Comparison of ENCODE assay signal across 11 cellular contexts in the genomic region with DNA sequence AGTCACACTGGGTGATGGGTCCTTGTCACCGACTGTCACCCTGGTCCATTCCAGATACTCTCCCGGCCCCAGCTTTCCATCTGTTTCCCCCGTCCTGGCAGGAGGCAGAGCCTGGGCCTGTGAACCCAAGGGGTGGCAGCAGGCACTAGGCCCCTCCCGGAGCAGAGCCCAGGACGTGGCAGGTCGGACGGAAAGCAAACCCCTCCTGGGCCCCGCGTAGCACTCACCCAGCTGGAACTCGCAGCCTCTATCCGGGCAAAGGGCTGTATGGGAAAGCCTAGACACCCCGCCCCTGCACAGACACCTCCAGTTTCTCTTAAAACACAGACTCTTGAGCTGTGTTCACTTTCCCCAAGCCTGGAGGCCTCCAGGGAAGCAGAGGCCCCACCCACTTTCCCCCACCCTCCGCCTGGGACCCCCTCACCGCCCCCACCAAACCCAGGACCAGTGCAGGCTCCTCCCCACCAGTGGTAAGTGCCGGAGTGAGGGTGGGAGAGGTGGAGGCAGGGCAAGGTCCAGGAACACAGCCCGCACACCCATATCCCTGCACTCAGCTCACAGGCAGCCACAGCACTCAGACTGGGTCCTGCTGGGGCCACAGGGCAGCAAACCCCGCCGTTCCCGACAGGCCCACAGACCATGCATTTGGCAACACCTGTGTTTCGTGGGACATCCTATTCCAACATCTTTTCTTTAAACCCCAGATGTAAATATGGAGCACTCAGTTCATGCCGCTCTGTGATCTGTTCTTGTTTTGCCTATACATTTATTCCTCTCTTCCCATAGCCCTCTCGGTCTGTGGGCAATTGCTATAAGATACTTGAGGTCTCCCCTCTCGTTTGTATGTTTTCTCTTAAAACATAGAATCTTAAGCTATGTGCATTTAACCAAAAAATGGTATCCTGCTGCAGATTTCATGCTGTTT.
DNase-seq lines count a peak whose midpoint lies in the region; ATAC-seq and TF ChIP-seq lines count a peak whose summit lies in the region.
"Had no signal": no experiment of that assay in that cellular context is flagged by ENCODE, and none has a peak within 500 bp of the region (broad histone marks: within the 10 kb centered on the region; RNA-seq: fewer than 3 reads in every experiment).

No MANE protein-coding gene starts in this region.

- H3K4ac ChIP-seq in mesenchymal stem cell (ENCODE audit: low read depth in 1 of 2, low read length in 2 of 2) = no peak overlapping the region

- peak overlapping the region in 1 of 2 experiments; percentile 16 for H3K18ac ChIP-seq in mesenchymal stem cell (ENCODE audit: low read depth in 1 of 2, low read length in 2 of 2)

- H2BK12ac ChIP-seq in mesenchymal stem cell (ENCODE audit: low read length in 2 of 2) = peak overlapping the region; percentile 15 to 45

- peak overlapping the region in 1 of 2 experiments; percentile 83 for H3K14ac ChIP-seq in mesenchymal stem cell (ENCODE audit: low read length in 2 of 2)

- no peaks in the 10 kb centered on the region for H3K4me1 ChIP-seq in mesenchymal stem cell (ENCODE audit: control insufficient read depth, insufficient read depth, low read depth, low read length)
- peaks cover 15% of the 10 kb centered on the region for H3K4me1 ChIP-seq in upper lobe of right lung
- H3K4me1 ChIP-seq: vagina had no signal

- no peaks in the 10 kb centered on the region for H3K79me1 ChIP-seq in mesenchymal stem cell (replicated peaks; ENCODE audit: low read length, poor library complexity, severe bottlenecking)

- H3K27ac ChIP-seq in mesenchymal stem cell (ENCODE audit: low read length, poor library complexity, severe bottlenecking) (no peak overlapping the region), upper lobe of right lung (peak overlapping the region; percentile 73), RWPE1 (no peak overlapping the region)
- H3K27ac ChIP-seq: vagina had no signal

- peaks cover 20% of the 10 kb centered on the region for H3K36me3 Mint-ChIP-seq in activated T-helper 17 cell treated with anti-CD3 and anti-CD28 coated beads, Interleukin-2, amount 50 U/mL, for 72 hours (ENCODE audit: low read depth)

- H2BK15ac ChIP-seq in mesenchymal stem cell (ENCODE audit: low read depth, poor library complexity, severe bottlenecking) = peak overlapping the region; percentile 30

- intact Hi-C loops in upper lobe of right lung (cut with DNase I) = no loop called here

- POLR2A ChIA-PET in RWPE1 (lab: Yijun Ruan, JAX; ENCODE audit: low non-redundant PET) = no interaction called here

- no peak overlapping the region for H3K4me2 ChIP-seq in mesenchymal stem cell (ENCODE audit: low read length, poor library complexity, severe bottlenecking)

- H2AK5ac ChIP-seq in mesenchymal stem cell (ENCODE audit: low read length, severe bottlenecking) = no peak overlapping the region

- no peak overlapping the region for H3K9ac ChIP-seq in mesenchymal stem cell (ENCODE audit: low read length)

- no peak overlapping the region for H2AFZ ChIP-seq in mesenchymal stem cell (ENCODE audit: low read depth, low read length)

- H3K9me3 ChIP-seq in mesenchymal stem cell (ENCODE audit: control insufficient read depth, low read length) (peaks cover 15% of the 10 kb centered on the region), upper lobe of right lung (peaks cover 9% of the 10 kb centered on the region)
- H3K9me3 ChIP-seq: vagina had no signal

- H3K36me3 ChIP-seq in mesenchymal stem cell (ENCODE audit: control insufficient read depth in 1 of 2, insufficient read depth in 2 of 2, low read depth in 1 of 2, low read length in 2 of 2) (no peaks in the 10 kb centered on the region), upper lobe of right lung (no peaks in the 10 kb centered on the region)
- H3K36me3 ChIP-seq: vagina had no signal

- WGBS in mesenchymal stem cell = 93% methylated on average over 21 of the region's 23 CpGs

- H3K4me3 ChIP-seq in mesenchymal stem cell (ENCODE audit: insufficient read depth in 1 of 2, low read depth in 1 of 2, low read length in 2 of 2) = no peak overlapping the region
- H3K4me3 ChIP-seq in upper lobe of right lung = no peak overlapping the region
- H3K4me3 ChIP-seq: vagina had no signal

- TF ChIP-seq CTCF in upper lobe of right lung (IDR thresholded peaks at IDR 0.05) (no peak), RWPE1 (conservative IDR thresholded peaks at IDR 0.05; ENCODE audit: low read depth) (no peak)

- H3K23ac ChIP-seq in mesenchymal stem cell (ENCODE audit: low read length in 2 of 2) = no peak overlapping the region

- peak overlapping the region; percentile 15 for H2BK120ac ChIP-seq in mesenchymal stem cell (ENCODE audit: low read depth, low read length)

- H3K27ac Mint-ChIP-seq in activated T-helper 17 cell treated with anti-CD3 and anti-CD28 coated beads, Interleukin-2, amount 50 U/mL, for 72 hours = peak overlapping the region; percentile 85

- peaks cover 17% of the 10 kb centered on the region for H3K9me3 Mint-ChIP-seq in activated T-helper 17 cell treated with anti-CD3 and anti-CD28 coated beads, Interleukin-2, amount 50 U/mL, for 72 hours

- H3K27me3 ChIP-seq in mesenchymal stem cell (ENCODE audit: control insufficient read depth in 1 of 2, insufficient read depth in 1 of 2, low read length in 2 of 2) (no peaks in the 10 kb centered on the region), upper lobe of right lung (no peaks in the 10 kb centered on the region)
- H3K27me3 ChIP-seq: vagina had no signal

- peak; percentile 53 for DNase-seq in stimulated activated CD4-positive, alpha-beta T cell treated with anti-CD3 and anti-CD28 coated beads, Interleukin-15, amount 100 ng/mL, for 24 hours
- no peak for DNase-seq in stimulated activated CD4-positive, alpha-beta T cell treated with anti-CD3 and anti-CD28 coated beads, Interleukin-12 subunit alpha, Interleukin-12 subunit beta, amount 100 ng/mL, for 4 hours
- no peak for DNase-seq in mesenchymal stem cell
- DNase-seq in upper lobe of right lung = peak; percentile 58
- no peak for DNase-seq in HK-2 (ENCODE audit: unreplicated experiment)
- no peak for DNase-seq in RWPE1 (ENCODE audit: low spot score)
- no peak for DNase-seq in SW480 (ENCODE audit: low spot score)
- DNase-seq: NCI-H526 treated with DMSO at 0.1 percent for 48 hours, retina had no signal

- H4K91ac ChIP-seq in mesenchymal stem cell (ENCODE audit: low read length) = peak overlapping the region; percentile 75

- peak overlapping the region; percentile 78 for H3K4me3 Mint-ChIP-seq in activated T-helper 17 cell treated with anti-CD3 and anti-CD28 coated beads, Interleukin-2, amount 50 U/mL, for 72 hours

- peaks cover 29% of the 10 kb centered on the region for H3K4me1 Mint-ChIP-seq in activated T-helper 17 cell treated with anti-CD3 and anti-CD28 coated beads, Interleukin-2, amount 50 U/mL, for 72 hours

- H2BK5ac ChIP-seq in mesenchymal stem cell (ENCODE audit: low read depth, low read length, poor library complexity, severe bottlenecking) = no peak overlapping the region

- no peaks in the 10 kb centered on the region for H3K27me3 Mint-ChIP-seq in activated T-helper 17 cell treated with anti-CD3 and anti-CD28 coated beads, Interleukin-2, amount 50 U/mL, for 72 hours

- CTCF ChIA-PET in RWPE1 (lab: Yijun Ruan, JAX) = no interaction called here

- peak; percentile 42 for ATAC-seq in activated T-helper 17 cell treated with anti-CD3 and anti-CD28 coated beads, Interleukin-2, amount 50 U/mL, for 72 hours (replicated peaks)
- ATAC-seq in upper lobe of right lung = peak; percentile 19

- no peak overlapping the region for H4K8ac ChIP-seq in mesenchymal stem cell (ENCODE audit: low read length)

Comparison
In these comparisons a context has a peak if more than half of its experiments do, and no peak if none do; other contexts are left out.
1. DNase-seq: peak in stimulated activated CD4-positive, alpha-beta T cell treated with anti-CD3 and anti-CD28 coated beads, Interleukin-15, amount 100 ng/mL, for 24 hours (single experiment) and upper lobe of right lung (single experiment); none in stimulated activated CD4-positive, alpha-beta T cell treated with anti-CD3 and anti-CD28 coated beads, Interleukin-12 subunit alpha, Interleukin-12 subunit beta, amount 100 ng/mL, for 4 hours (single experiment), mesenchymal stem cell (single experiment), HK-2 (single experiment), RWPE1 (single experiment) and SW480 (single experiment).